Comparison of ENCODE assay signal across 19 cellular contexts in the genomic region with DNA sequence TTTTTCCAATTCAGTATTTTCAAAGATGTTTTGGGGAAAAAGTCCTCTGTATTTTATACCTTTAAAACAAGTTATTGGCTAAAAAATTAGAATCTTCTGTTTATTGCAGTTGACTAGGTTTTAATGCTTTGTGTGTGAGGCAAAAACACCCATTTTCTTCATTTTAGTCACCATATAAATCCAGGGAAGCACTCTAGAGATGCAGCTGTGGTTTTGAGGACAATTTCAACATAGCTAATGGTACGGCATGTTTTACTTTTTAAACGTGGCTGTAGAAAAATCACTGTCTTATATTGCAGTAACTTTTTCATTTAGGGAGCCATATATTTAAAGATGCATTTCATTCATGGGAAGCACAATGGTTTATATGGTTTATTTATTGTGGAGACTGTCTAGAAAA.
"Had no signal": no experiment of that assay in that cellular context is flagged by ENCODE, and none has a peak within 500 bp of the region (broad histone marks: within the 10 kb centered on the region; RNA-seq: fewer than 3 reads in every experiment).

No MANE protein-coding gene starts in this region.

- H3K4me3 ChIP-seq: MG63, SJSA1, SK-N-MC had no signal

- DNase-seq: KBM-7, MG63, NCI-H1092, NCI-H1105 treated with DMSO at 0.1 percent for 48 hours, NCI-H1417 treated with DMSO at 0.1 percent for 48 hours, NCI-H146, NCI-H1694 treated with DMSO at 0.1 percent for 48 hours, NCI-H1930, NCI-H2081, NCI-H2107, NCI-H2227 treated with DMSO at 0.1 percent for 48 hours, NCI-H524, NCI-H526 treated with DMSO at 0.1 percent for 48 hours, NCI-H774, Right ventricle myocardium superior, RPMI8226, SIG-M5 had no signal
